Comparison of ENCODE assay signal across 9 cellular contexts in genomic region chr1:181151378-181152326, GRCh38.
A peak's percentile ranks its signal among the peaks of the same experiment; 100 is the strongest.
DNase-seq lines count a peak whose midpoint lies in the region; ATAC-seq and TF ChIP-seq lines count a peak whose summit lies in the region.
"Had no signal": no experiment of that assay in that cellular context is flagged by ENCODE, and none has a peak within 500 bp of the region (broad histone marks: within the 10 kb centered on the region; RNA-seq: fewer than 3 reads in every experiment).

No MANE protein-coding gene starts in this region.

- no peak for TF ChIP-seq CTCF in AG10803 (conservative IDR thresholded peaks at IDR 0.05; ENCODE audit: low read length)

- intact Hi-C loops in left ventricle myocardium superior (cut with micrococcal nuclease): no loop called here

- H3K4me3 ChIP-seq in AG10803 (ENCODE audit: low read length): no peak overlapping the region

- DNase-seq in AG10803 (ENCODE audit: low read depth): peak; percentile 56
- peak; percentile 36 for DNase-seq in RPMI7951 (ENCODE audit: low read depth)
- no peak for DNase-seq in left ventricle myocardium superior
- DNase-seq in NCI-H1694 (lab: John Stamatoyannopoulos, UW): no peak
- DNase-seq in COLO829 (ENCODE audit: low spot score): no peak
- DNase-seq in activated effector memory CD4-positive, alpha-beta T cell treated with Interleukin-2 at 50 U/mL for 16 hours: no peak
- no peak for DNase-seq in middle frontal gyrus (ENCODE audit: extremely low spot score, low spot score)
- DNase-seq: DMS79 treated with DMSO at 0.1 percent for 48 hours had no signal

- peak; percentile 39 for ATAC-seq in GM19467 (IDR thresholded peaks at IDR 0.05; ENCODE audit: unreplicated experiment)
- ATAC-seq in left ventricle myocardium superior: peak; percentile 78

Comparison
In these comparisons a context has a peak if more than half of its experiments do, and no peak if none do; other contexts are left out.
1. DNase-seq: peak in AG10803 (single experiment) and RPMI7951 (single experiment); none in left ventricle myocardium superior (single experiment), NCI-H1694 (single experiment), COLO829 (single experiment), activated effector memory CD4-positive, alpha-beta T cell treated with Interleukin-2 at 50 U/mL for 16 hours (single experiment) and middle frontal gyrus (single experiment).